In the genomic region with DNA sequence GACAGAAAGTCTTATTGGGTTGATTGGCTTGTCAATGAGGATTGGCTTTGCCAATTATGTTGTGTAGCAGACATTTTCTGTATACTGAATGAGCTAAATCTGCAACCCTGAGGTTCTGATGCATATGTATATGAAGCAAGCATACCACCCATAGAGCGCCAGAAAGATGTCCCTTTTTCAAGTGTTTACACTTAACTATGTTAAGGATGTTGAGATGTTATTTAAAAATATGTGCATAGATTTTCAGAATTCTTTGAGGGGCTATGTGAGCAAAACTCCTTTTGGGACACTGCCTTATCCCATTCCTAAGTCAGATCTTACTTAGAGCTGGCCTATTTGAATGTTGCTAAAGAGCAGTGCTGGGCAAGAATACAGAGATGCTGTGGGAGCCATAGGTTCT, we compare ENCODE assay signal across 1 cellular context.
TF ChIP-seq lines count a peak whose summit lies in the region.

No MANE protein-coding gene starts in this region.

TF ChIP-seq in K562, 482 proteins besides CTCF, POLR2A, EP300 and RAD21:
- TF ChIP-seq RHOXF2B (CRISPR knock-in tag; conservative IDR thresholded peaks at IDR 0.05) (no peak), HDAC2 (IDR thresholded peaks at IDR 0.05) (no peak)
TF ChIP-seq in K562: peak in this region for 0.
